ENCODE assay signal across 13 cellular contexts in genomic region chr14:22846811-22847307, GRCh38. TPM values are rescaled to one million over a fixed set of nuclear protein-coding genes. Genes with fewer than 3 reads are reported as not detected.
DNase-seq lines count a peak whose midpoint lies in the region; ATAC-seq and TF ChIP-seq lines count a peak whose summit lies in the region.
"Had no signal": no experiment of that assay in that cellular context is flagged by ENCODE, and none has a peak within 500 bp of the region (broad histone marks: within the 10 kb centered on the region; RNA-seq: fewer than 3 reads in every experiment).

No MANE protein-coding gene starts in this region.

- no peak overlapping the region for H3K4me3 Mint-ChIP-seq in brain
- H3K4me3 Mint-ChIP-seq in stimulated activated effector memory CD8-positive, alpha-beta T cell treated with anti-CD3 and anti-CD28 coated beads, Interleukin-12 subunit alpha, Interleukin-12 subunit beta, amount 100 ng/mL, for 72 hours, result no peak overlapping the region
- H3K4me3 Mint-ChIP-seq in activated CD8-positive, alpha-beta T cell treated with anti-CD3 and anti-CD28 coated beads, Interleukin-2, amount 10 ng/mL, durations not matched to agents 7 days and 5 days, result no peak overlapping the region

- peaks cover 37% of the 10 kb centered on the region for H3K4me1 Mint-ChIP-seq in brain
- peaks cover 11% of the 10 kb centered on the region for H3K4me1 Mint-ChIP-seq in stimulated activated effector memory CD8-positive, alpha-beta T cell treated with anti-CD3 and anti-CD28 coated beads, Interleukin-12 subunit alpha, Interleukin-12 subunit beta, amount 100 ng/mL, for 72 hours
- H3K4me1 Mint-ChIP-seq in activated CD8-positive, alpha-beta T cell treated with anti-CD3 and anti-CD28 coated beads, Interleukin-2, amount 10 ng/mL, durations not matched to agents 7 days and 5 days (ENCODE audit: low read depth), result peaks cover 20% of the 10 kb centered on the region

- H3K36me3 ChIP-seq in MM.1S (replicated peaks; ENCODE audit: insufficient read depth, low read length), result no peaks in the 10 kb centered on the region

- H2AFZ ChIP-seq in MM.1S (ENCODE audit: low read length), result no peak overlapping the region

- no peaks in the 10 kb centered on the region for H3K9me3 Mint-ChIP-seq in brain
- H3K9me3 Mint-ChIP-seq in stimulated activated effector memory CD8-positive, alpha-beta T cell treated with anti-CD3 and anti-CD28 coated beads, Interleukin-12 subunit alpha, Interleukin-12 subunit beta, amount 100 ng/mL, for 72 hours, result no peaks in the 10 kb centered on the region
- H3K9me3 Mint-ChIP-seq in activated CD8-positive, alpha-beta T cell treated with anti-CD3 and anti-CD28 coated beads, Interleukin-2, amount 10 ng/mL, durations not matched to agents 7 days and 5 days (ENCODE audit: insufficient read depth), result no peaks in the 10 kb centered on the region

- POLR2A ChIA-PET in activated CD8-positive, alpha-beta T cell treated with anti-CD3 and anti-CD28 coated beads, Interleukin-2, amount 10 ng/mL, durations not matched to agents 7 days and 5 days (lab: Charles Lee), result no interaction called here

- H4K20me1 ChIP-seq in MM.1S (ENCODE audit: insufficient read depth, low read length), result no peaks in the 10 kb centered on the region

- DNase-seq in D341Med (ENCODE audit: low spot score), result peak; percentile 27
- peak; percentile 86 for DNase-seq in mesenteric fat pad (ENCODE audit: low spot score)
- no peak for DNase-seq in stimulated activated effector memory CD8-positive, alpha-beta T cell treated with anti-CD3 and anti-CD28 coated beads, Interleukin-12 subunit alpha, Interleukin-12 subunit beta, amount 100 ng/mL, for 72 hours (ENCODE audit: low spot score in 2 of 2)
- no peak for DNase-seq in OCI-M2 (lab: John Stamatoyannopoulos, UW; ENCODE audit: unreplicated experiment)
- no peak for DNase-seq in activated CD8-positive, alpha-beta T cell treated with anti-CD3 and anti-CD28 coated beads, Interleukin-2, amount 10 ng/mL, durations not matched to agents 7 days and 5 days
- no peak for DNase-seq in MM.1S
- DNase-seq in Ammon's horn (ENCODE audit: low spot score), result no peak
- DNase-seq: activated CD4-positive, CD25-positive, alpha-beta regulatory T cell; activated T-cell treated with anti-CD3 and anti-CD28 coated beads for 4 hours; NCI-H1048; SIG-M5 had no signal

- peak overlapping the region in 3 of 5 experiments; percentile 60 to 80 (median 63) for H3K27ac Mint-ChIP-seq in brain
- peak overlapping the region; percentile 59 for H3K27ac Mint-ChIP-seq in stimulated activated effector memory CD8-positive, alpha-beta T cell treated with anti-CD3 and anti-CD28 coated beads, Interleukin-12 subunit alpha, Interleukin-12 subunit beta, amount 100 ng/mL, for 72 hours
- no peak overlapping the region for H3K27ac Mint-ChIP-seq in activated CD8-positive, alpha-beta T cell treated with anti-CD3 and anti-CD28 coated beads, Interleukin-2, amount 10 ng/mL, durations not matched to agents 7 days and 5 days

- CTCF ChIA-PET in activated CD8-positive, alpha-beta T cell treated with anti-CD3 and anti-CD28 coated beads, Interleukin-2, amount 10 ng/mL, durations not matched to agents 7 days and 5 days (lab: Charles Lee), result interaction anchor here (2.4 to 25.2 kb wide), 2 partner anchors 17 to 25 kb away, joined by 6 to 590 read pairs; partner anchors contain the start of genes LRP10, MMP14 and MRPL52

- no peaks in the 10 kb centered on the region for H3K9me3 ChIP-seq in MM.1S (replicated peaks; ENCODE audit: insufficient read depth, low read length)

- H3K9me2 ChIP-seq in MM.1S (replicated peaks; ENCODE audit: insufficient read depth, low read length), result no peaks in the 10 kb centered on the region

- H3K9ac ChIP-seq in MM.1S (ENCODE audit: low read length), result no peak overlapping the region

- no peak for ATAC-seq in stimulated activated effector memory CD8-positive, alpha-beta T cell treated with anti-CD3 and anti-CD28 coated beads, Interleukin-12 subunit alpha, Interleukin-12 subunit beta, amount 100 ng/mL, for 72 hours
- no peak for ATAC-seq in activated CD8-positive, alpha-beta T cell treated with anti-CD3 and anti-CD28 coated beads, Interleukin-2, amount 10 ng/mL, durations not matched to agents 7 days and 5 days

- no peaks in the 10 kb centered on the region for H3K79me2 ChIP-seq in MM.1S (ENCODE audit: low read length)

- H3K4me3 ChIP-seq in MM.1S (ENCODE audit: low read length), result no peak overlapping the region

- no peaks in the 10 kb centered on the region for H3K4me1 ChIP-seq in MM.1S (ENCODE audit: low read length)

- peaks cover 9% of the 10 kb centered on the region for H3K36me3 Mint-ChIP-seq in brain
- peaks cover 4% of the 10 kb centered on the region for H3K36me3 Mint-ChIP-seq in stimulated activated effector memory CD8-positive, alpha-beta T cell treated with anti-CD3 and anti-CD28 coated beads, Interleukin-12 subunit alpha, Interleukin-12 subunit beta, amount 100 ng/mL, for 72 hours
- no peaks in the 10 kb centered on the region for H3K36me3 Mint-ChIP-seq in activated CD8-positive, alpha-beta T cell treated with anti-CD3 and anti-CD28 coated beads, Interleukin-2, amount 10 ng/mL, durations not matched to agents 7 days and 5 days (ENCODE audit: low read depth)

- H3K27me3 Mint-ChIP-seq in brain, result peaks cover 2% of the 10 kb centered on the region
- peaks cover 22% of the 10 kb centered on the region for H3K27me3 Mint-ChIP-seq in activated CD8-positive, alpha-beta T cell treated with anti-CD3 and anti-CD28 coated beads, Interleukin-2, amount 10 ng/mL, durations not matched to agents 7 days and 5 days (ENCODE audit: low read depth)

- no peak overlapping the region for H3K27ac ChIP-seq in MM.1S (ENCODE audit: low read length)

- TF ChIP-seq CTCF in brain (conservative IDR thresholded peaks at IDR 0.05) (no peak), MM.1S (IDR thresholded peaks at IDR 0.05; ENCODE audit: low read length) (no peak)

- no peaks in the 10 kb centered on the region for H3F3A ChIP-seq in MM.1S (ENCODE audit: insufficient read depth, low read length)

- H3K4me2 ChIP-seq in MM.1S (ENCODE audit: low read depth, low read length), result no peak overlapping the region

- H3K27me3 ChIP-seq in MM.1S (replicated peaks; ENCODE audit: insufficient read depth, low read length), result no peaks in the 10 kb centered on the region

RNA-seq across cellular contexts. Expression of gene MMP14, which starts 10.5 kb away (rescaled TPM):
- 59.7 TPM for polyA plus RNA-seq in brain (ENCODE audit: insufficient read depth, low read depth, low replicate concordance)
- total RNA-seq in mesenteric fat pad, result 273 TPM
- 1 to 10 TPM; 1.8 to 2.4 TPM for total RNA-seq in activated CD8-positive, alpha-beta T cell treated with anti-CD3 and anti-CD28 coated beads, Interleukin-2, amount 10 ng/mL, durations not matched to agents 7 days and 5 days

RNA-seq across cellular contexts. Expression of gene MRPL52, which starts 17.2 kb away (rescaled TPM):
- polyA plus RNA-seq in brain (ENCODE audit: insufficient read depth, low read depth, low replicate concordance), result 160 TPM
- 54.0 TPM for total RNA-seq in mesenteric fat pad
- 10 to 100 TPM; 93.9 to 97.3 TPM for total RNA-seq in activated CD8-positive, alpha-beta T cell treated with anti-CD3 and anti-CD28 coated beads, Interleukin-2, amount 10 ng/mL, durations not matched to agents 7 days and 5 days

RNA-seq across cellular contexts. Expression of gene LRP10, which starts 24.7 kb away (rescaled TPM):
- 51.6 TPM for polyA plus RNA-seq in brain (ENCODE audit: insufficient read depth, low read depth, low replicate concordance)
- total RNA-seq in mesenteric fat pad, result 113 TPM
- 10 to 100 TPM; 37.1 to 40.7 TPM for total RNA-seq in activated CD8-positive, alpha-beta T cell treated with anti-CD3 and anti-CD28 coated beads, Interleukin-2, amount 10 ng/mL, durations not matched to agents 7 days and 5 days

RNA-seq across cellular contexts. Expression of gene SLC7A7, which starts 31.6 kb away (rescaled TPM):
- 2.7 TPM for polyA plus RNA-seq in brain (ENCODE audit: insufficient read depth, low read depth, low replicate concordance)
- total RNA-seq in mesenteric fat pad, result 25.5 TPM
- under 1 TPM in 1 of 2 experiments, not detected in 1; 0.23 TPM for total RNA-seq in activated CD8-positive, alpha-beta T cell treated with anti-CD3 and anti-CD28 coated beads, Interleukin-2, amount 10 ng/mL, durations not matched to agents 7 days and 5 days

RNA-seq across cellular contexts. Expression of gene REM2, which starts 36.2 kb away (rescaled TPM):
- 9.3 TPM for polyA plus RNA-seq in brain (ENCODE audit: insufficient read depth, low read depth, low replicate concordance)
- 0.39 TPM for total RNA-seq in mesenteric fat pad
- total RNA-seq in activated CD8-positive, alpha-beta T cell treated with anti-CD3 and anti-CD28 coated beads, Interleukin-2, amount 10 ng/mL, durations not matched to agents 7 days and 5 days, result under 1 TPM; 0.21 to 0.61 TPM
- total RNA-seq: bronchial epithelial cell had no signal

Comparison
In these comparisons a context has a peak if more than half of its experiments do, and no peak if none do; other contexts are left out.
1. DNase-seq: peak in D341Med (single experiment) and mesenteric fat pad (single experiment); none in stimulated activated effector memory CD8-positive, alpha-beta T cell treated with anti-CD3 and anti-CD28 coated beads, Interleukin-12 subunit alpha, Interleukin-12 subunit beta, amount 100 ng/mL, for 72 hours (0 of 2), OCI-M2 (single experiment), activated CD8-positive, alpha-beta T cell treated with anti-CD3 and anti-CD28 coated beads, Interleukin-2, amount 10 ng/mL, durations not matched to agents 7 days and 5 days (single experiment), MM.1S (single experiment) and Ammon's horn (single experiment).
2. RNA of gene MMP14, which starts 10.5 kb away (total RNA-seq): 273 TPM in mesenteric fat pad (single experiment); 1.8 to 2.4 TPM in activated CD8-positive, alpha-beta T cell treated with anti-CD3 and anti-CD28 coated beads, Interleukin-2, amount 10 ng/mL, durations not matched to agents 7 days and 5 days; every median in the first group is over 10 times any median in the second.